In genomic region chr16:29710227-29711219, GRCh38 we compare ENCODE assay signal across 8 cellular contexts. TPM values are rescaled to one million over a fixed set of nuclear protein-coding genes. Genes with fewer than 3 reads are reported as not detected.
A peak's percentile ranks its signal among the peaks of the same experiment; 100 is the strongest.
DNase-seq lines count a peak whose midpoint lies in the region; ATAC-seq and TF ChIP-seq lines count a peak whose summit lies in the region.

No MANE protein-coding gene starts in this region.

- H3K27me3 ChIP-seq in heart right ventricle, result no peaks in the 10 kb centered on the region

- DNase-seq in AG09319 (ENCODE audit: extremely low read depth, low read depth) (no peak), GF-D8 (lab: John Stamatoyannopoulos, UW) (peak; percentile 37), NCI-H226 (peak; percentile 24), heart right ventricle (peak in 1 of 2 donors; percentile 21), posterior vena cava (ENCODE audit: low spot score) (peak; percentile 45), NCI-H2081 treated with DMSO at 0.1 percent for 48 hours (lab: John Stamatoyannopoulos, UW) (no peak)
- peak; percentile 31 for DNase-seq in activated gamma-delta T cell treated with anti-CD3 and anti-CD28 coated beads, Interleukin-2, amount 50 U/mL, for 16 hours (ENCODE audit: low read depth)

- intact Hi-C loops in heart right ventricle (cut with DNase I), result loop anchor here in 1 of 10 donors (10.0 kb wide), 1 partner anchor 64 kb away; the partner anchor contains the start of gene ZG16
- intact Hi-C loops in posterior vena cava (cut with DNase I), result no loop called here

- no peak overlapping the region for H3K4me3 ChIP-seq in heart right ventricle

- no peaks in the 10 kb centered on the region for H3K9me3 ChIP-seq in heart right ventricle

- no peaks in the 10 kb centered on the region for H3K36me3 ChIP-seq in heart right ventricle

- ATAC-seq in heart right ventricle, result peak in 7 of 8 donors; percentile 67 to 84 (median 74)
- no peak for ATAC-seq in GM19467 (IDR thresholded peaks at IDR 0.05; ENCODE audit: unreplicated experiment)

- peaks cover 0 to 22% (median 0%) of the 10 kb centered on the region in 9 donors for H3K4me1 ChIP-seq in heart right ventricle

- 43 to 51% methylated on average over 17 of the region's 17 CpGs for WGBS in heart right ventricle, 2 donors

- no peak overlapping the region for H3K27ac ChIP-seq in heart right ventricle

- TF ChIP-seq CTCF in AG09319 (IDR thresholded peaks at IDR 0.05; ENCODE audit: low read depth, low read length), result peak; percentile 59
- TF ChIP-seq CTCF in heart right ventricle (IDR thresholded peaks at IDR 0.05), result peak; percentile 22 to 69 (median 61)

RNA-seq across cellular contexts. Expression of gene QPRT, which starts 31.5 kb away (rescaled TPM):
- 10 to 100 TPM; 16.0 to 34.1 (median 25.9) TPM for total RNA-seq in heart right ventricle
- 10 to 100 TPM in 1 of 2 donors, 1 to 10 TPM in 1; 3.8 to 13.8 TPM for polyA plus RNA-seq in heart right ventricle
- 1 to 10 TPM; 1.7 to 7.4 TPM for total RNA-seq in posterior vena cava

RNA-seq across cellular contexts. Expression of gene C16orf54, which starts 35.3 kb away (rescaled TPM):
- total RNA-seq in heart right ventricle (1 to 10 TPM in 3 of 10 donors, under 1 TPM in 7; 0.18 to 3.3 (median 0.65) TPM), posterior vena cava (1 to 10 TPM; 1.1 to 2.5 TPM)
- polyA plus RNA-seq in heart right ventricle, result under 1 TPM; 0.26 to 0.29 TPM

RNA-seq across cellular contexts. Expression of gene SPN, which starts 47.5 kb away (rescaled TPM):
- total RNA-seq in heart right ventricle, result 10 to 100 TPM in 1 of 10 donors, 1 to 10 TPM in 7, under 1 TPM in 2; 0.35 to 12.6 (median 1.8) TPM
- polyA plus RNA-seq in heart right ventricle, result under 1 TPM; 0.29 to 0.58 TPM
- total RNA-seq in posterior vena cava, result 1 to 10 TPM; 2.2 to 3.7 TPM

Comparison
In these comparisons a context has a peak if more than half of its experiments do, and no peak if none do; other contexts are left out.
1. DNase-seq: peak in GF-D8 (single experiment), NCI-H226 (single experiment), activated gamma-delta T cell treated with anti-CD3 and anti-CD28 coated beads, Interleukin-2, amount 50 U/mL, for 16 hours (single experiment) and posterior vena cava (single experiment); none in AG09319 (single experiment) and NCI-H2081 treated with DMSO at 0.1 percent for 48 hours (single experiment).